Comparison of ENCODE assay signal across 15 cellular contexts in genomic region chr2:54287532-54287931, GRCh38. TPM values are rescaled to one million over a fixed set of nuclear protein-coding genes. Genes with fewer than 3 reads are reported as not detected.
"Had no signal": no experiment of that assay in that cellular context is flagged by ENCODE, and none has a peak within 500 bp of the region (broad histone marks: within the 10 kb centered on the region; RNA-seq: fewer than 3 reads in every experiment).

No MANE protein-coding gene starts in this region.

- FAIRE-seq: endometrium had no signal

- H3K27ac ChIP-seq: esophagus muscularis mucosa, transverse colon had no signal

- H3K9me3 ChIP-seq: esophagus muscularis mucosa, transverse colon had no signal

- DNase-seq: activated CD4-positive, alpha-beta T cell treated with anti-CD3 and anti-CD28 coated beads, Interleukin-2, amount 50 U/mL, for 1 hour; activated CD4-positive, CD25-positive, alpha-beta regulatory T cell; amygdala; hippocampal formation; occipital lobe; SIG-M5; T-helper 17 cell; transverse colon had no signal

- H3K4me3 ChIP-seq: dorsolateral prefrontal cortex, esophagus muscularis mucosa, skin epidermis, transverse colon had no signal

- H3K27me3 ChIP-seq: dorsolateral prefrontal cortex, esophagus muscularis mucosa, transverse colon had no signal

- ATAC-seq: activated naive CD4-positive, alpha-beta T cell treated with anti-CD3 and anti-CD28 coated beads, Interleukin-2, amount 50 U/mL, for 72 hours; left colon; T-helper 17 cell had no signal

- H3K4me1 ChIP-seq: transverse colon had no signal

- H3K36me3 ChIP-seq: esophagus muscularis mucosa, transverse colon had no signal

RNA-seq across cellular contexts. Expression of gene TSPYL6, which starts 31.5 kb away (rescaled TPM):
- total RNA-seq: activated naive CD4-positive, alpha-beta T cell treated with anti-CD3 and anti-CD28 coated beads, Interleukin-2, amount 50 U/mL, for 72 hours; esophagus muscularis mucosa; left colon; progenitor cell of endocrine pancreas; T-helper 17 cell; transverse colon had no signal
